In the genomic region with DNA sequence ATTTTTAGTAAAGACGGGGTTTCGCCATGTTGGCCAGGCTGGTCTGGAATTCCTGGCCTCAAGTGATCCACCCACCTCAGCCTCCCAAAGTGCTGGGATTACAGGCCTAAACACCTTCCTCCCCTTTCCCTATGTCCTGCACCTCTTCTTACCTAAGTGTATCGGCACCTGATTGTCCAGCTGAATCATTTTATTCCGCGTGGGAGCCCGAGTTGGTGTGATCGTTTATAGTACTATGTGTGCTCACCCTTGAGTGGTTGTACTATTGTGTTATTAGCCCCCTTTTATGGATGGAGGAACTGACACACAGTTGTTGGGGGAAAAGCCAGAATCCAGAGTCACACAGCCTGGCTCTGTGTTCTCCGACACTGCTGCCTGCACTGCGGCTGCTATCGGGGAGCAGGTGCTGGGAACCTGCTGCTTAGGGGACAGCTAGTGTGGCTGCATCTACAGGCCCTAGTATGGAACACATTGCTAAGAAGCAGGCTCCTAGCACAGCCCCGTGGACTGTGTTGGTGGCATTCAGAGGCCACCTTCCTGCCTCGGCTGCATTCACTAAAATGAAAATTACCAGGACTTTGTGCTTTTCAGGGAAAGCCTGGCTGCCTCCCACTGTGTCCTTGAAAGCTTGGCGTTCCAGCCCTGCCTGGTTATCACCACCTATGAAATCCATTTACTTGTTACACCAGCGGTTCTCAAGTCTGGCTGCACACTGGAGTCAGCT, we compare ENCODE assay signal across 13 cellular contexts. TPM values are rescaled to one million over a fixed set of nuclear protein-coding genes. Genes with fewer than 3 reads are reported as not detected.
DNase-seq lines count a peak whose midpoint lies in the region; ATAC-seq and TF ChIP-seq lines count a peak whose summit lies in the region.
"Had no signal": no experiment of that assay in that cellular context is flagged by ENCODE, and none has a peak within 500 bp of the region (broad histone marks: within the 10 kb centered on the region; RNA-seq: fewer than 3 reads in every experiment).

No MANE protein-coding gene starts in this region.

- no peaks in the 10 kb centered on the region for H3K27me3 ChIP-seq in left ventricle myocardium inferior (ENCODE audit: low read depth)
- H3K27me3 ChIP-seq: BE2C had no signal

- DNase-seq in left ventricle myocardium inferior (peak; percentile 1), cardiac septum (ENCODE audit: low spot score) (no peak), left lobe of liver (ENCODE audit: low spot score) (no peak), NCI-H1092 treated with DMSO at 0.1 percent for 48 hours (lab: John Stamatoyannopoulos, UW) (no peak), GM10248 (ENCODE audit: extremely low spot score) (no peak), AG08395 (ENCODE audit: low spot score) (no peak), NCI-H2107 treated with DMSO at 0.1 percent for 48 hours (lab: John Stamatoyannopoulos, UW; ENCODE audit: unreplicated experiment) (no peak)
- DNase-seq: BE2C, DMS79, islet precursor cell, NCI-H1436 treated with DMSO at 0.1 percent for 48 hours, NCI-H510A had no signal

- peaks cover 37% of the 10 kb centered on the region for H3K4me1 ChIP-seq in left ventricle myocardium inferior
- H3K4me1 ChIP-seq: BE2C had no signal

- no peaks in the 10 kb centered on the region for H3K9me3 ChIP-seq in left ventricle myocardium inferior (replicated peaks)
- H3K9me3 ChIP-seq: BE2C had no signal

- H3K4me3 ChIP-seq in left ventricle myocardium inferior: no peak overlapping the region

- H3K27ac ChIP-seq in left ventricle myocardium inferior (replicated peaks): peak overlapping the region; percentile 70

- CTCF ChIA-PET in GM10248 (lab: Yijun Ruan, JAX): interaction anchor here (1.0 to 6.3 kb wide), 3 partner anchors 6 to 12 kb away, joined by 4 to 89 read pairs (median 8); no protein-coding TSS in a partner anchor

- TF ChIP-seq CTCF in left ventricle myocardium inferior (IDR thresholded peaks at IDR 0.05; ENCODE audit: borderline replicate concordance): no peak
- no peak for TF ChIP-seq CTCF in GM10248 (IDR thresholded peaks at IDR 0.05; ENCODE audit: control extremely low read depth, extremely low read depth, low read depth, missing control alignments)

- peaks cover 25% of the 10 kb centered on the region for H3K36me3 ChIP-seq in left ventricle myocardium inferior

- ATAC-seq in SK-N-SH treated with all-trans-retinoic acid at 6 μM for 48 hours (peak; percentile 1), left lobe of liver (peak; percentile 29)

- intact Hi-C loops in left ventricle myocardium inferior (cut with micrococcal nuclease) (no loop called here), cardiac septum (cut with DNase I) (no loop called here)

- POLR2A ChIA-PET in GM10248 (lab: Yijun Ruan, JAX): interaction anchor here (0.5 to 1.5 kb wide), 6 partner anchors 8 to 29 kb away, joined by 3 to 6 read pairs (median 4); no protein-coding TSS in a partner anchor

TF ChIP-seq in SK-N-SH treated with all-trans-retinoic acid at 6 μM for 48 hours, 23 proteins besides CTCF, POLR2A, EP300 and RAD21:
- TF ChIP-seq ZNF565 (CRISPR knock-in tag; conservative IDR thresholded peaks at IDR 0.05; ENCODE audit: low read depth): no peak
- TF ChIP-seq ZNF70 (CRISPR knock-in tag; IDR thresholded peaks at IDR 0.05): no peak
- no peak for TF ChIP-seq SNAI2 (CRISPR knock-in tag; IDR thresholded peaks at IDR 0.05)
- TF ChIP-seq, protein P1, sequence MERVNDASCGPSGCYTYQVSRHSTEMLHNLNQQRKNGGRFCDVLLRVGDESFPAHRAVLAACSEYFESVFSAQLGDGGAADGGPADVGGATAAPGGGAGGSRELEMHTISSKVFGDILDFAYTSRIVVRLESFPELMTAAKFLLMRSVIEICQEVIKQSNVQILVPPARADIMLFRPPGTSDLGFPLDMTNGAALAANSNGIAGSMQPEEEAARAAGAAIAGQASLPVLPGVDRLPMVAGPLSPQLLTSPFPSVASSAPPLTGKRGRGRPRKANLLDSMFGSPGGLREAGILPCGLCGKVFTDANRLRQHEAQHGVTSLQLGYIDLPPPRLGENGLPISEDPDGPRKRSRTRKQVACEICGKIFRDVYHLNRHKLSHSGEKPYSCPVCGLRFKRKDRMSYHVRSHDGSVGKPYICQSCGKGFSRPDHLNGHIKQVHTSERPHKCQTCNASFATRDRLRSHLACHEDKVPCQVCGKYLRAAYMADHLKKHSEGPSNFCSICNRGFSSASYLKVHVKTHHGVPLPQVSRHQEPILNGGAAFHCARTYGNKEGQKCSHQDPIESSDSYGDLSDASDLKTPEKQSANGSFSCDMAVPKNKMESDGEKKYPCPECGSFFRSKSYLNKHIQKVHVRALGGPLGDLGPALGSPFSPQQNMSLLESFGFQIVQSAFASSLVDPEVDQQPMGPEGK (CRISPR knock-in tag; IDR thresholded peaks at IDR 0.05; ENCODE audit: borderline replicate concordance): no peak
- TF ChIP-seq RARB (CRISPR knock-in tag; IDR thresholded peaks at IDR 0.05): no peak
TF ChIP-seq in SK-N-SH treated with all-trans-retinoic acid at 6 μM for 48 hours: peak in this region for 0.

RNA-seq across cellular contexts. Expression of a gene that starts 21.6 kb away (rescaled TPM):
- total RNA-seq in left ventricle myocardium inferior (124 TPM), cardiac septum (166 TPM), left lobe of liver (382 TPM)

RNA-seq across cellular contexts. Expression of a gene that starts 39.4 kb away (rescaled TPM):
- total RNA-seq in left ventricle myocardium inferior (141 TPM), cardiac septum (102 TPM), left lobe of liver (30.9 TPM)
